Comparison of ENCODE assay signal across 8 cellular contexts in genomic region chr4:38675167-38676121, GRCh38. TPM values are rescaled to one million over a fixed set of nuclear protein-coding genes. Genes with fewer than 3 reads are reported as not detected.
DNase-seq lines count a peak whose midpoint lies in the region; ATAC-seq and TF ChIP-seq lines count a peak whose summit lies in the region.

No MANE protein-coding gene starts in this region.

- DNase-seq in NCI-H774 (lab: John Stamatoyannopoulos, UW) (peak; percentile 62), dorsolateral prefrontal cortex (peak; percentile 46 to 94 (median 78)), lung (ENCODE audit: low spot score) (peak; percentile 76), cortex of kidney (lab: John Stamatoyannopoulos, UW) (no peak)
- peak; percentile 86 to 90 for DNase-seq in activated CD4-positive, alpha-beta T cell treated with anti-CD3 and anti-CD28 coated beads, Interleukin-2, amount 50 U/mL, for 48 hours
- DNase-seq in stimulated activated CD4-positive, alpha-beta T cell treated with anti-CD3 and anti-CD28 coated beads, TNF-alpha, amount 100 ng/mL, for 1 hour (ENCODE audit: low read depth in 3 of 3, low spot score in 1 of 3) = peak; percentile 53 to 68 (median 66)

- intact Hi-C loops in dorsolateral prefrontal cortex (cut with DNase I) = loop anchor here (2.0 to 10.0 kb wide), 8 partner anchors 57 to 991 kb away; partner anchors contain the start of gene RELL1 (in 1 of the 2)

- H3K27me3 ChIP-seq in dorsolateral prefrontal cortex (no peaks in the 10 kb centered on the region), lung (ENCODE audit: control insufficient read depth, insufficient read depth) (no peaks in the 10 kb centered on the region)

- H3K4me1 ChIP-seq in lung (ENCODE audit: control insufficient read depth in 2 of 2, insufficient read depth in 2 of 2, low read length in 2 of 2) = peaks cover 28 to 51% of the 10 kb centered on the region in 2 donors

- H3K36me3 ChIP-seq in lung (ENCODE audit: control insufficient read depth in 2 of 2, insufficient read depth in 2 of 2, low read length in 2 of 2) = peaks cover under 1 to 3% of the 10 kb centered on the region in 2 donors

- H3K27ac ChIP-seq in dorsolateral prefrontal cortex (peak overlapping the region in 57 of 59 donors; percentile 3 to 100 (median 97)), lung (ENCODE audit: low read depth in 1 of 2, low read length in 1 of 2) (no peak overlapping the region)

- TF ChIP-seq CTCF in dorsolateral prefrontal cortex (IDR thresholded peaks at IDR 0.05 in 54 of 56, conservative IDR thresholded peaks at IDR 0.05 in 2 of 56; ENCODE audit: low read depth in 1 of 56, partially characterized antibody in 56 of 56) = peak; percentile 83 to 99 (median 94)
- peak; percentile 84 for TF ChIP-seq CTCF in lung (IDR thresholded peaks at IDR 0.05; ENCODE audit: control extremely low read depth, extremely low read depth)

- no peaks in the 10 kb centered on the region for H3K9me3 ChIP-seq in lung (ENCODE audit: control insufficient read depth in 2 of 2, insufficient read depth in 1 of 2, low read length in 1 of 2)

- ATAC-seq in GM18511 (IDR thresholded peaks at IDR 0.05; ENCODE audit: unreplicated experiment) (peak; percentile 48), HG03457 (IDR thresholded peaks at IDR 0.05; ENCODE audit: unreplicated experiment) (peak; percentile 45), lung (ENCODE audit: insufficient read depth, low FRiP score) (peak; percentile 60)

- 11% methylated on average over 7 of the region's 7 CpGs for WGBS in lung, 2 donors

- peak overlapping the region in 9 of 59 donors; percentile 9 to 42 (median 21) for H3K4me3 ChIP-seq in dorsolateral prefrontal cortex
- H3K4me3 ChIP-seq in lung = no peak overlapping the region

RNA-seq across cellular contexts. Expression of gene KLF3, which starts 11.4 kb away (rescaled TPM):
- total RNA-seq in dorsolateral prefrontal cortex = 10 to 100 TPM; 20.0 to 55.9 (median 31.2) TPM
- 10 to 100 TPM; 53.3 to 53.6 TPM for total RNA-seq in lung
- polyA plus RNA-seq in lung = 10 to 100 TPM; 14.7 to 25.2 TPM

Comparison
In these comparisons a context has a peak if more than half of its experiments do, and no peak if none do; other contexts are left out.
1. H3K27ac ChIP-seq: peak in dorsolateral prefrontal cortex (57 of 59); none in lung (0 of 2).
2. Peak in every context shown above with its lines, with median percentiles within 50 percentile points of each other: ATAC-seq.